28 cellular contexts compared by ENCODE assay signal in the genomic region with DNA sequence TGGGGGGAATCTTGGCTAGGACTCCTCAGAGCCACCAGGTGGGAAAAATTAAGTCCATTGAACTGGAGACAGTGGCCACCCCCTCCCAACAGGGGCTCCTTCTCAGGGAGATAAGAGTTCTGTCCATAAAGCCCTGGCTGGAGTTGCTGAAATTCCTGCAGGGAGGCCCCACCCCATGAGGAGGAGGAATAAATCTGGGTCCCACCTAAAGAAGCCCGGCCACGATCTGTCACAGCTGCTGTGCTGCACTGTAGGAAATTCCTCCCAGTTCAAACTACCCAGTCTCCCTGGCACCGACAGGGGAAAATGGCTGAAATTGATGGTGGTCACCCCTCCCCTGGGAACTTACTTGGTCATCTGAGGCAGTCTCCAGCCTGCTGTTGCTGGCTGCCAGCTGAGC.
"Had no signal": no experiment of that assay in that cellular context is flagged by ENCODE, and none has a peak within 500 bp of the region (broad histone marks: within the 10 kb centered on the region; RNA-seq: fewer than 3 reads in every experiment).

No MANE protein-coding gene starts in this region.

- H3K27me3 ChIP-seq: stomach, suprapubic skin, testis, thyroid gland, tibial artery, tibial nerve, transverse colon, upper lobe of left lung, upper lobe of right lung, uterus, vagina had no signal

- ATAC-seq: stimulated activated effector memory CD8-positive, alpha-beta T cell treated with anti-CD3 and anti-CD28 coated beads, Interleukin-12 subunit alpha, Interleukin-12 subunit beta, amount 100 ng/mL, for 72 hours; stimulated activated memory B cell treated with anti-CD40 and anti-IgM and Interleukin-4, amounts not matched to agents 10 μg/mL and 1 μg/mL and 100 μg/mL, for 72 hours; stimulated activated naive B cell treated with anti-CD40 and anti-IgM and Interleukin-4, amounts not matched to agents 10 μg/mL and 1 μg/mL and 100 μg/mL, for 72 hours; stimulated activated naive CD8-positive, alpha-beta T cell treated with anti-CD3 and anti-CD28 coated beads, Interleukin-15, amount 100 ng/mL, for 72 hours; stimulated activated naive CD8-positive, alpha-beta T cell treated with anti-CD3 and anti-CD28 coated beads, Interleukin-15, Interleukin-2, amounts not matched to agents 100 U/mL and 50 U/mL, for 24 hours; upper lobe of right lung had no signal

- DNase-seq: stimulated activated CD4-positive, alpha-beta T cell treated with anti-CD3 and anti-CD28 coated beads, Interleukin-2, amount 100 ng/mL, for 48 hours; stimulated activated CD4-positive, alpha-beta T cell treated with anti-CD3 and anti-CD28 coated beads, Interleukin-4, amount 100 ng/mL, for 1 hour; stimulated activated CD4-positive, alpha-beta T cell treated with anti-CD3 and anti-CD28 coated beads, Interleukin-4, amount 100 ng/mL, for 24 hours; stimulated activated CD4-positive, alpha-beta T cell treated with anti-CD3 and anti-CD28 coated beads, Interleukin-4, amount 100 ng/mL, for 4 hours; stimulated activated CD8-positive, alpha-beta memory T cell treated with anti-CD3 and anti-CD28 coated beads, Interleukin-4, amount 100 ng/mL, for 48 hours; stimulated activated naive B cell treated with anti-CD40 and anti-IgM and Interleukin-4, amounts not matched to agents 10 μg/mL and 1 μg/mL and 100 μg/mL, for 72 hours; stimulated activated naive CD4-positive, alpha-beta T cell; stimulated activated naive CD4-positive, alpha-beta T cell treated with Interleukin-2 at 50 U/mL for 16 hours; stimulated activated naive CD8-positive, alpha-beta T cell treated with anti-CD3 and anti-CD28 coated beads, Interleukin-15, amount 100 ng/mL, for 72 hours; stimulated activated naive CD8-positive, alpha-beta T cell treated with anti-CD3 and anti-CD28 coated beads, Interleukin-15, Interleukin-2, amounts not matched to agents 100 U/mL and 50 U/mL, for 24 hours; stomach; substantia nigra; testis; thyroid gland; tibial artery; transverse colon; trophoblast cell; upper lobe of left lung; upper lobe of right lung; uterus had no signal

- H3K36me3 Mint-ChIP-seq: stimulated activated effector memory CD8-positive, alpha-beta T cell treated with anti-CD3 and anti-CD28 coated beads, Interleukin-12 subunit alpha, Interleukin-12 subunit beta, amount 100 ng/mL, for 72 hours; stimulated activated memory B cell treated with anti-CD40 and anti-IgM and Interleukin-4, amounts not matched to agents 10 μg/mL and 1 μg/mL and 100 μg/mL, for 72 hours; stimulated activated naive B cell treated with anti-CD40 and anti-IgM and Interleukin-4, amounts not matched to agents 10 μg/mL and 1 μg/mL and 100 μg/mL, for 72 hours; type B pancreatic cell had no signal

- H3K27ac Mint-ChIP-seq: stimulated activated effector memory CD8-positive, alpha-beta T cell treated with anti-CD3 and anti-CD28 coated beads, Interleukin-12 subunit alpha, Interleukin-12 subunit beta, amount 100 ng/mL, for 72 hours; stimulated activated memory B cell treated with anti-CD40 and anti-IgM and Interleukin-4, amounts not matched to agents 10 μg/mL and 1 μg/mL and 100 μg/mL, for 72 hours; stimulated activated naive B cell treated with anti-CD40 and anti-IgM and Interleukin-4, amounts not matched to agents 10 μg/mL and 1 μg/mL and 100 μg/mL, for 72 hours; stimulated activated naive CD8-positive, alpha-beta T cell treated with anti-CD3 and anti-CD28 coated beads, Interleukin-15, amount 100 ng/mL, for 72 hours; stimulated activated naive CD8-positive, alpha-beta T cell treated with anti-CD3 and anti-CD28 coated beads, Interleukin-15, Interleukin-2, amounts not matched to agents 100 ng/mL and 50 ng/mL, for 24 hours; type B pancreatic cell had no signal

- H3K27ac ChIP-seq: stomach, suprapubic skin, testis, thoracic aorta, thyroid gland, tibial artery, tibial nerve, transverse colon, upper lobe of left lung, upper lobe of right lung, uterus, vagina had no signal

- H3K4me3 Mint-ChIP-seq: stimulated activated effector memory CD8-positive, alpha-beta T cell treated with anti-CD3 and anti-CD28 coated beads, Interleukin-12 subunit alpha, Interleukin-12 subunit beta, amount 100 ng/mL, for 72 hours; stimulated activated memory B cell treated with anti-CD40 and anti-IgM and Interleukin-4, amounts not matched to agents 10 μg/mL and 1 μg/mL and 100 μg/mL, for 72 hours; stimulated activated naive B cell treated with anti-CD40 and anti-IgM and Interleukin-4, amounts not matched to agents 10 μg/mL and 1 μg/mL and 100 μg/mL, for 72 hours; stimulated activated naive CD8-positive, alpha-beta T cell treated with anti-CD3 and anti-CD28 coated beads, Interleukin-15, amount 100 ng/mL, for 72 hours; stimulated activated naive CD8-positive, alpha-beta T cell treated with anti-CD3 and anti-CD28 coated beads, Interleukin-15, Interleukin-2, amounts not matched to agents 100 ng/mL and 50 ng/mL, for 24 hours; type B pancreatic cell had no signal

- H3K4me1 Mint-ChIP-seq: stimulated activated effector memory CD8-positive, alpha-beta T cell treated with anti-CD3 and anti-CD28 coated beads, Interleukin-12 subunit alpha, Interleukin-12 subunit beta, amount 100 ng/mL, for 72 hours; stimulated activated memory B cell treated with anti-CD40 and anti-IgM and Interleukin-4, amounts not matched to agents 10 μg/mL and 1 μg/mL and 100 μg/mL, for 72 hours; stimulated activated naive B cell treated with anti-CD40 and anti-IgM and Interleukin-4, amounts not matched to agents 10 μg/mL and 1 μg/mL and 100 μg/mL, for 72 hours; stimulated activated naive CD8-positive, alpha-beta T cell treated with anti-CD3 and anti-CD28 coated beads, Interleukin-15, amount 100 ng/mL, for 72 hours had no signal

- H3K4me3 ChIP-seq: stomach, suprapubic skin, testis, thoracic aorta, thyroid gland, tibial artery, tibial nerve, transverse colon, upper lobe of left lung, upper lobe of right lung, uterus, vagina had no signal

- H3K27me3 Mint-ChIP-seq: stimulated activated memory B cell treated with anti-CD40 and anti-IgM and Interleukin-4, amounts not matched to agents 10 μg/mL and 1 μg/mL and 100 μg/mL, for 72 hours; stimulated activated naive B cell treated with anti-CD40 and anti-IgM and Interleukin-4, amounts not matched to agents 10 μg/mL and 1 μg/mL and 100 μg/mL, for 72 hours; stimulated activated naive CD8-positive, alpha-beta T cell treated with anti-CD3 and anti-CD28 coated beads, Interleukin-15, amount 100 ng/mL, for 72 hours; stimulated activated naive CD8-positive, alpha-beta T cell treated with anti-CD3 and anti-CD28 coated beads, Interleukin-15, Interleukin-2, amounts not matched to agents 100 ng/mL and 50 ng/mL, for 24 hours; type B pancreatic cell had no signal

- H3K9me3 ChIP-seq: suprapubic skin, testis, thoracic aorta, thyroid gland, tibial artery, transverse colon, upper lobe of left lung, upper lobe of right lung, uterus, vagina had no signal

- H3K4me1 ChIP-seq: stomach, suprapubic skin, testis, thyroid gland, tibial artery, tibial nerve, transverse colon, upper lobe of left lung, upper lobe of right lung, uterus, vagina had no signal

- H3K36me3 ChIP-seq: stomach, suprapubic skin, thyroid gland, tibial artery, tibial nerve, transverse colon, upper lobe of left lung, upper lobe of right lung, uterus, vagina had no signal
